Comparison of ENCODE assay signal across 14 cellular contexts in the genomic region with DNA sequence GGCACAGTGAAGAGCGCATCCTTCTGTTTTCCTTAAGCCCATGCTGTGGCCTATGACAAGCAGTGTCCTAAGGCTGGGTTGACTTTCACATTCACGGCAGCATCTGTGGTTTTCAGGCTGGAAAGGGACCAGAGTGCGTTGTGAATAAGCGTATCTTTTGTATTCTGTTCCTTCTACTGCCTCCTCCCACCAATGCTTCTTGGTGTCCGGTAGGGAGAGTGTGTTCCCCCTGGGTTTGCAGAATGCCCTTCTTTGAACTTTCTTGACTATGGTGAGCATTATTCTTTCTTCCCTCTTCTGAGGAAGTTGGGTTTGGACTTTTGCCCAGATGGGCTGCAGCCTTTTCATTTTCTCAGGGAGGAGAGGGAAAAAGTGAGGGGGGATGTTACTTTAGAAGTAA.
DNase-seq lines count a peak whose midpoint lies in the region; ATAC-seq and TF ChIP-seq lines count a peak whose summit lies in the region.
"Had no signal": no experiment of that assay in that cellular context is flagged by ENCODE, and none has a peak within 500 bp of the region (broad histone marks: within the 10 kb centered on the region; RNA-seq: fewer than 3 reads in every experiment).

No MANE protein-coding gene starts in this region.

- no peak for TF ChIP-seq CTCF in AG10803 (conservative IDR thresholded peaks at IDR 0.05; ENCODE audit: low read length)
- no peak for TF ChIP-seq CTCF in cardiac fibroblast (IDR thresholded peaks at IDR 0.05; ENCODE audit: low read depth, low read length)

- no peak overlapping the region for H2BK120ac ChIP-seq in mesendoderm (ENCODE audit: low read depth, low read length)

- ATAC-seq in HG02798 (IDR thresholded peaks at IDR 0.05; ENCODE audit: poor library complexity, unreplicated experiment) = no peak

- no peak overlapping the region for H3K18ac ChIP-seq in mesendoderm (ENCODE audit: low read length)

- no CpG with 5 or more reads among the region's 5 CpGs for WGBS in mesendoderm (ENCODE audit: extremely low coverage, insufficient coverage, low lambda C conversion rate)

- no peaks in the 10 kb centered on the region for H3K79me2 ChIP-seq in mesendoderm (ENCODE audit: control insufficient read depth, insufficient read depth, low read length)

- no peak overlapping the region for H2BK5ac ChIP-seq in mesendoderm (ENCODE audit: low read length)

- H3K23ac ChIP-seq in mesendoderm (ENCODE audit: low read length) = no peak overlapping the region

- H3K9ac ChIP-seq in mesendoderm (ENCODE audit: low read length) = no peak overlapping the region

- H3K27me3 ChIP-seq in mesendoderm (ENCODE audit: insufficient read depth, low read length, poor library complexity) = no peaks in the 10 kb centered on the region

- H3K56ac ChIP-seq in mesendoderm (ENCODE audit: low read length) = no peak overlapping the region

- H2AK5ac ChIP-seq in mesendoderm (ENCODE audit: low read length) = no peak overlapping the region

- no peak overlapping the region for H3K27ac ChIP-seq in mesendoderm (ENCODE audit: low read depth, low read length)
- H3K27ac ChIP-seq: coronary artery had no signal

- H2BK15ac ChIP-seq in mesendoderm (replicated peaks; ENCODE audit: low read depth) = no peak overlapping the region

- H4K8ac ChIP-seq in mesendoderm (ENCODE audit: low read depth, low read length) = no peak overlapping the region

- no peak overlapping the region for H3K4me3 ChIP-seq in AG10803 (ENCODE audit: low read length)
- no peak overlapping the region for H3K4me3 ChIP-seq in cardiac fibroblast (replicated peaks in 1 of 2; ENCODE audit: low read depth in 2 of 2, low read length in 2 of 2)
- H3K4me3 ChIP-seq in mesendoderm (ENCODE audit: low read length) = no peak overlapping the region
- H3K4me3 ChIP-seq: coronary artery had no signal

- no peaks in the 10 kb centered on the region for H3K36me3 ChIP-seq in mesendoderm (ENCODE audit: control insufficient read depth, insufficient read depth, low read length)

- H3K4me2 ChIP-seq in mesendoderm (ENCODE audit: low read length) = no peak overlapping the region

- no peaks in the 10 kb centered on the region for H3K4me1 ChIP-seq in mesendoderm (ENCODE audit: control insufficient read depth, low read depth, low read length)

- H3K4ac ChIP-seq in mesendoderm (ENCODE audit: low read depth, low read length) = no peak overlapping the region

- no peak overlapping the region for H4K5ac ChIP-seq in mesendoderm (ENCODE audit: low read length)

- H3K79me1 ChIP-seq in mesendoderm (ENCODE audit: low read length) = no peaks in the 10 kb centered on the region

- DNase-seq in AG10803 (ENCODE audit: low read depth) (peak; percentile 21), M059J (ENCODE audit: low read depth) (peak; percentile 87), cardiac fibroblast (ENCODE audit: low read depth in 2 of 2) (peak; percentile 25 to 34), medulla oblongata (ENCODE audit: extremely low spot score) (peak; percentile 74), mesendoderm (no peak), ureter (ENCODE audit: low spot score) (no peak), NCI-H2196 treated with DMSO at 0.1 percent for 48 hours (lab: John Stamatoyannopoulos, UW; ENCODE audit: unreplicated experiment) (no peak)
- DNase-seq: ACHN; activated CD4-positive, alpha-beta T cell treated with anti-CD3 and anti-CD28 coated beads, Interleukin-2, amount 50 U/mL, for 4 hours; DND-41; NCI-H187 treated with DMSO at 0.1 percent for 48 hours; nephron progenitor cell had no signal

Comparison
In these comparisons a context has a peak if more than half of its experiments do, and no peak if none do; other contexts are left out.
1. DNase-seq: peak in AG10803 (single experiment), M059J (single experiment), cardiac fibroblast (2 of 2) and medulla oblongata (single experiment); none in mesendoderm (single experiment), ureter (single experiment) and NCI-H2196 treated with DMSO at 0.1 percent for 48 hours (single experiment).